ENCODE assay signal across 1 cellular context in the genomic region with DNA sequence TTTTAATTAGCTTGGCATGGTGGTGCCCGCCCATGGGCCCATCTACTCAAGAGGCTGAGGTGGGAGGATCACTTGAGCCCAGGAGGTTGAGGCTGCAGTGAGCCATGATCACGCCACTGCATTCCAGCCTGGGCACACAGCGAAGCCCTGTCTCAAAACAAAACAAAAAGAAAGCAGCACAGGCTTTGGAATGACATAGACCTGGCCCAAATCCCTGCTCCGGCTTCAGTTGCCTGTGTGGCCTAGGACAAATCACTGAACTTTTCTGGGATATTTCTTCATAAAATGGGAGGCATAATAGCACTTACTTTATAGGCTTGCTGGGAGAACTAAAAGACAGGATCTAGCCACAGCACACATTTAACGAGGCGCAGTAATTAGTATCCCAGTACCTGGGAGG.
TF ChIP-seq lines count a peak whose summit lies in the region.

No MANE protein-coding gene starts in this region.

TF ChIP-seq in IMR-90, 13 proteins besides CTCF, POLR2A, EP300 and RAD21 (continued from another document):
- TF ChIP-seq CEBPB (IDR thresholded peaks at IDR 0.05; ENCODE audit: low read depth, low read length) (no peak), MAFK (IDR thresholded peaks at IDR 0.05; ENCODE audit: low read depth, low read length) (no peak), RCOR1 (IDR thresholded peaks at IDR 0.05; ENCODE audit: insufficient replicate concordance, low read length) (no peak)
TF ChIP-seq in IMR-90: peak in this region for 0.
